11 cellular contexts compared by ENCODE assay signal in the genomic region with DNA sequence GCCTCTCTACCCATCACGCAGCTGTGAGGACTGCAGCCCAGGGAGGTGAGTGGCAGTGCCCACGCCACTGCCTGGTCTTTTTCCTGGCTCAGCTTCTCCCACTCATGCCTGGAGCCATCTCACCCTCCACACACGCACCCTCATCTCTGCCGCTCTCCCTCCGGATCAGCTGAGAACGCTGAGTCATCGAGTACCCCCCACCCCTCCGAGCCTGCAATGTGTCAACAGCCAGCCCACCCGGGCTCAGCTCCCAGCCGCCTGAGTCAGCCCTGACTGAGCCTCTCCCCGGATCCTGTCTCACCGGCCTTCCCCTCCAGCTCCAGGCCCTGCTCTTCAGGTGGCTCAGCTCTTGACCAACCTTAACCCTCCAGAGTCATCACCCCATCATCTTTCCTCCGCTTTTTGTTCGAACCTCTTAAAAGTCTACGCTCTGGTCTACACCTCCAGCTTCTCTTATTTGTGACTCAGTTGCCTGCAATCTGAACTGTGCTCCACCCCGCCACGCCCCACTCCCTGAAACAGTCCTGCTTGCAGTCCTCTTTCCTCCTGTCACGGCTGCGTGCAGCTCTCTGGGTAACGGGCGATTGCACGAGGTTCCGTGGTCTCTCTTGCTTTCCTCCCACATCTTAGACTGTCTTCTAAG.
DNase-seq lines count a peak whose midpoint lies in the region; ATAC-seq and TF ChIP-seq lines count a peak whose summit lies in the region.
"Had no signal": no experiment of that assay in that cellular context is flagged by ENCODE, and none has a peak within 500 bp of the region (broad histone marks: within the 10 kb centered on the region; RNA-seq: fewer than 3 reads in every experiment).

No MANE protein-coding gene starts in this region.

- H3K27me3 Mint-ChIP-seq in activated CD8-positive, alpha-beta T cell treated with anti-CD3 and anti-CD28 coated beads for 36 hours, result peaks cover 4% of the 10 kb centered on the region
- H3K27me3 Mint-ChIP-seq in activated CD8-positive, alpha-beta T cell treated with anti-CD3 and anti-CD28 coated beads, Interleukin-2, amount 10 ng/mL, durations not matched to agents 7 days and 5 days (ENCODE audit: low read depth), result no peaks in the 10 kb centered on the region

- H3K9me3 Mint-ChIP-seq in activated CD8-positive, alpha-beta T cell treated with anti-CD3 and anti-CD28 coated beads for 36 hours, result no peaks in the 10 kb centered on the region
- no peaks in the 10 kb centered on the region for H3K9me3 Mint-ChIP-seq in activated CD8-positive, alpha-beta T cell treated with anti-CD3 and anti-CD28 coated beads, Interleukin-2, amount 10 ng/mL, durations not matched to agents 7 days and 5 days (ENCODE audit: insufficient read depth)
- H3K9me3 Mint-ChIP-seq: natural killer cell; T-helper 2 cell treated with Interferon-gamma antibody and Interleukin-4, amounts not matched to agents 5 μg/mL and 100 μg/mL, for 36 hours had no signal

- no peak overlapping the region for H3K27ac Mint-ChIP-seq in activated CD8-positive, alpha-beta T cell treated with anti-CD3 and anti-CD28 coated beads for 36 hours
- no peak overlapping the region for H3K27ac Mint-ChIP-seq in activated CD8-positive, alpha-beta T cell treated with anti-CD3 and anti-CD28 coated beads, Interleukin-2, amount 10 ng/mL, durations not matched to agents 7 days and 5 days
- H3K27ac Mint-ChIP-seq: natural killer cell; T-helper 2 cell treated with Interferon-gamma antibody and Interleukin-4, amounts not matched to agents 5 μg/mL and 100 μg/mL, for 36 hours had no signal

- CTCF ChIA-PET in activated CD8-positive, alpha-beta T cell treated with anti-CD3 and anti-CD28 coated beads for 36 hours (lab: Charles Lee), result no interaction called here
- CTCF ChIA-PET in activated CD8-positive, alpha-beta T cell treated with anti-CD3 and anti-CD28 coated beads, Interleukin-2, amount 10 ng/mL, durations not matched to agents 7 days and 5 days (lab: Charles Lee), result no interaction called here

- no peaks in the 10 kb centered on the region for H3K9me2 ChIP-seq in MM.1S (replicated peaks; ENCODE audit: insufficient read depth, low read length)

- H3K36me3 ChIP-seq in lower lobe of right lung, result no peaks in the 10 kb centered on the region
- H3K36me3 ChIP-seq in upper lobe of right lung, result no peaks in the 10 kb centered on the region
- H3K36me3 ChIP-seq in MM.1S (replicated peaks; ENCODE audit: insufficient read depth, low read length), result no peaks in the 10 kb centered on the region

- ATAC-seq in activated CD8-positive, alpha-beta T cell treated with anti-CD3 and anti-CD28 coated beads for 36 hours, result no peak
- no peak for ATAC-seq in activated CD8-positive, alpha-beta T cell treated with anti-CD3 and anti-CD28 coated beads, Interleukin-2, amount 10 ng/mL, durations not matched to agents 7 days and 5 days
- ATAC-seq in lower lobe of right lung (peak; percentile 12 to 41), upper lobe of right lung (peak; percentile 34), GM18868 (IDR thresholded peaks at IDR 0.05; ENCODE audit: unreplicated experiment) (no peak)
- ATAC-seq: natural killer cell had no signal

- peak; percentile 3 for DNase-seq in activated CD8-positive, alpha-beta T cell treated with anti-CD3 and anti-CD28 coated beads for 36 hours
- DNase-seq in activated CD8-positive, alpha-beta T cell treated with anti-CD3 and anti-CD28 coated beads, Interleukin-2, amount 10 ng/mL, durations not matched to agents 7 days and 5 days, result no peak
- peak; percentile 72 for DNase-seq in brain pericyte (ENCODE audit: low read depth, low spot score)
- no peak for DNase-seq in lower lobe of right lung
- no peak for DNase-seq in upper lobe of right lung
- DNase-seq in NCI-H2107 (lab: John Stamatoyannopoulos, UW), result no peak
- DNase-seq in MM.1S, result no peak
- DNase-seq: natural killer cell had no signal

- no peaks in the 10 kb centered on the region for H3K4me1 Mint-ChIP-seq in activated CD8-positive, alpha-beta T cell treated with anti-CD3 and anti-CD28 coated beads for 36 hours (ENCODE audit: low read depth)
- no peaks in the 10 kb centered on the region for H3K4me1 Mint-ChIP-seq in activated CD8-positive, alpha-beta T cell treated with anti-CD3 and anti-CD28 coated beads, Interleukin-2, amount 10 ng/mL, durations not matched to agents 7 days and 5 days (ENCODE audit: low read depth)
- H3K4me1 Mint-ChIP-seq: natural killer cell had no signal

- H3K4me3 ChIP-seq in lower lobe of right lung (no peak overlapping the region), upper lobe of right lung (no peak overlapping the region), MM.1S (ENCODE audit: low read length) (no peak overlapping the region)

- H3K9ac ChIP-seq in MM.1S (ENCODE audit: low read length), result no peak overlapping the region

- H3K4me3 Mint-ChIP-seq in activated CD8-positive, alpha-beta T cell treated with anti-CD3 and anti-CD28 coated beads for 36 hours, result no peak overlapping the region
- H3K4me3 Mint-ChIP-seq in activated CD8-positive, alpha-beta T cell treated with anti-CD3 and anti-CD28 coated beads, Interleukin-2, amount 10 ng/mL, durations not matched to agents 7 days and 5 days, result no peak overlapping the region
- H3K4me3 Mint-ChIP-seq: natural killer cell; T-helper 2 cell treated with Interferon-gamma antibody and Interleukin-4, amounts not matched to agents 5 μg/mL and 100 μg/mL, for 36 hours had no signal

- H3K36me3 Mint-ChIP-seq in activated CD8-positive, alpha-beta T cell treated with anti-CD3 and anti-CD28 coated beads for 36 hours (ENCODE audit: low read depth), result no peaks in the 10 kb centered on the region
- no peaks in the 10 kb centered on the region for H3K36me3 Mint-ChIP-seq in activated CD8-positive, alpha-beta T cell treated with anti-CD3 and anti-CD28 coated beads, Interleukin-2, amount 10 ng/mL, durations not matched to agents 7 days and 5 days (ENCODE audit: low read depth)
- H3K36me3 Mint-ChIP-seq: natural killer cell had no signal

- TF ChIP-seq CTCF in activated CD8-positive, alpha-beta T cell treated with anti-CD3 and anti-CD28 coated beads for 36 hours (IDR thresholded peaks at IDR 0.05), result no peak
- no peak for TF ChIP-seq CTCF in lower lobe of right lung (IDR thresholded peaks at IDR 0.05)
- no peak for TF ChIP-seq CTCF in upper lobe of right lung (IDR thresholded peaks at IDR 0.05)
- no peak for TF ChIP-seq CTCF in MM.1S (IDR thresholded peaks at IDR 0.05; ENCODE audit: low read length)

- POLR2A ChIA-PET in activated CD8-positive, alpha-beta T cell treated with anti-CD3 and anti-CD28 coated beads for 36 hours (lab: Charles Lee), result no interaction called here
- POLR2A ChIA-PET in activated CD8-positive, alpha-beta T cell treated with anti-CD3 and anti-CD28 coated beads, Interleukin-2, amount 10 ng/mL, durations not matched to agents 7 days and 5 days (lab: Charles Lee), result no interaction called here

- H3K27me3 ChIP-seq in lower lobe of right lung (ENCODE audit: low read depth), result no peaks in the 10 kb centered on the region
- no peaks in the 10 kb centered on the region for H3K27me3 ChIP-seq in upper lobe of right lung
- no peaks in the 10 kb centered on the region for H3K27me3 ChIP-seq in MM.1S (replicated peaks; ENCODE audit: insufficient read depth, low read length)

- no peak overlapping the region for H3K27ac ChIP-seq in lower lobe of right lung
- H3K27ac ChIP-seq in upper lobe of right lung, result no peak overlapping the region
- no peak overlapping the region for H3K27ac ChIP-seq in MM.1S (ENCODE audit: low read length)
- H3K27ac ChIP-seq: 22Rv1 had no signal

- H3K4me2 ChIP-seq in MM.1S (ENCODE audit: low read depth, low read length), result no peak overlapping the region

- no peak overlapping the region for H2AFZ ChIP-seq in MM.1S (ENCODE audit: low read length)

- peaks cover 16% of the 10 kb centered on the region for H3K4me1 ChIP-seq in lower lobe of right lung
- peaks cover 17% of the 10 kb centered on the region for H3K4me1 ChIP-seq in upper lobe of right lung
- no peaks in the 10 kb centered on the region for H3K4me1 ChIP-seq in MM.1S (ENCODE audit: low read length)

- no peaks in the 10 kb centered on the region for H3K79me2 ChIP-seq in MM.1S (ENCODE audit: low read length)

- H3F3A ChIP-seq in MM.1S (ENCODE audit: insufficient read depth, low read length), result no peaks in the 10 kb centered on the region

- H4K20me1 ChIP-seq in MM.1S (ENCODE audit: insufficient read depth, low read length), result no peaks in the 10 kb centered on the region

- no peaks in the 10 kb centered on the region for H3K9me3 ChIP-seq in lower lobe of right lung
- no peaks in the 10 kb centered on the region for H3K9me3 ChIP-seq in upper lobe of right lung
- no peaks in the 10 kb centered on the region for H3K9me3 ChIP-seq in MM.1S (replicated peaks; ENCODE audit: insufficient read depth, low read length)

- intact Hi-C loops in activated CD8-positive, alpha-beta T cell treated with anti-CD3 and anti-CD28 coated beads for 36 hours (cut with micrococcal nuclease), result no loop called here
- intact Hi-C loops in lower lobe of right lung (cut with DNase I) (no loop called here), upper lobe of right lung (cut with DNase I) (no loop called here)

Comparison
In these comparisons a context has a peak if more than half of its experiments do, and no peak if none do; other contexts are left out.
1. DNase-seq: peak in activated CD8-positive, alpha-beta T cell treated with anti-CD3 and anti-CD28 coated beads for 36 hours (single experiment) and brain pericyte (single experiment); none in activated CD8-positive, alpha-beta T cell treated with anti-CD3 and anti-CD28 coated beads, Interleukin-2, amount 10 ng/mL, durations not matched to agents 7 days and 5 days (single experiment), lower lobe of right lung (single experiment), upper lobe of right lung (single experiment), NCI-H2107 (single experiment) and MM.1S (single experiment).
2. ATAC-seq: peak in lower lobe of right lung (2 of 2) and upper lobe of right lung (single experiment); none in activated CD8-positive, alpha-beta T cell treated with anti-CD3 and anti-CD28 coated beads for 36 hours (single experiment), activated CD8-positive, alpha-beta T cell treated with anti-CD3 and anti-CD28 coated beads, Interleukin-2, amount 10 ng/mL, durations not matched to agents 7 days and 5 days (single experiment) and GM18868 (single experiment).